In genomic region chr15:90869140-90869541, GRCh38 we compare ENCODE assay signal across 8 cellular contexts. TPM values are rescaled to one million over a fixed set of nuclear protein-coding genes. Genes with fewer than 3 reads are reported as not detected.
DNase-seq lines count a peak whose midpoint lies in the region; ATAC-seq and TF ChIP-seq lines count a peak whose summit lies in the region.

No MANE protein-coding gene starts in this region.

- CTCF ChIA-PET in activated CD8-positive, alpha-beta T cell treated with anti-CD3 and anti-CD28 coated beads for 36 hours (lab: Charles Lee), result no interaction called here

- DNase-seq in T-helper 1 cell (no peak), immature natural killer cell (no peak), HPDE6-E6E7 (ENCODE audit: extremely low spot score) (no peak), glomerular visceral epithelial cell (ENCODE audit: extremely low spot score) (no peak)
- no peak for DNase-seq in activated CD8-positive, alpha-beta T cell treated with anti-CD3 and anti-CD28 coated beads for 36 hours
- DNase-seq in stimulated activated naive CD8-positive, alpha-beta T cell treated with anti-CD3 and anti-CD28 coated beads, Interleukin-15, amount 100 ng/mL, for 72 hours, result peak in 1 of 2 donors; percentile 37

- peaks cover 51% of the 10 kb centered on the region for H3K36me3 Mint-ChIP-seq in T-helper 1 cell treated with Interleukin-12 subunit alpha and Interleukin-12 subunit beta and Interleukin-4 antibody, amounts not matched to agents 30 μg/mL and 1 μg/mL, for 36 hours (ENCODE audit: low read depth)
- H3K36me3 Mint-ChIP-seq in activated CD8-positive, alpha-beta T cell treated with anti-CD3 and anti-CD28 coated beads for 36 hours (ENCODE audit: low read depth), result peaks cover 17% of the 10 kb centered on the region
- no peaks in the 10 kb centered on the region for H3K36me3 Mint-ChIP-seq in immature natural killer cell

- peak overlapping the region; percentile 95 for H3K4me3 Mint-ChIP-seq in T-helper 1 cell treated with Interleukin-12 subunit alpha and Interleukin-12 subunit beta and Interleukin-4 antibody, amounts not matched to agents 30 μg/mL and 1 μg/mL, for 36 hours
- peak overlapping the region; percentile 90 for H3K4me3 Mint-ChIP-seq in activated CD8-positive, alpha-beta T cell treated with anti-CD3 and anti-CD28 coated beads for 36 hours
- H3K4me3 Mint-ChIP-seq in immature natural killer cell, result peak overlapping the region; percentile 70 to 92 (median 91)
- H3K4me3 Mint-ChIP-seq in stimulated activated naive CD8-positive, alpha-beta T cell treated with anti-CD3 and anti-CD28 coated beads, Interleukin-15, amount 100 ng/mL, for 72 hours, result peak overlapping the region; percentile 95

- H3K27ac Mint-ChIP-seq in T-helper 1 cell treated with Interleukin-12 subunit alpha and Interleukin-12 subunit beta and Interleukin-4 antibody, amounts not matched to agents 30 μg/mL and 1 μg/mL, for 36 hours, result peak overlapping the region; percentile 93
- peak overlapping the region; percentile 94 for H3K27ac Mint-ChIP-seq in activated CD8-positive, alpha-beta T cell treated with anti-CD3 and anti-CD28 coated beads for 36 hours
- peak overlapping the region; percentile 84 to 96 (median 92) for H3K27ac Mint-ChIP-seq in immature natural killer cell
- peak overlapping the region in 1 of 2 donors; percentile 99 for H3K27ac Mint-ChIP-seq in stimulated activated naive CD8-positive, alpha-beta T cell treated with anti-CD3 and anti-CD28 coated beads, Interleukin-15, amount 100 ng/mL, for 72 hours

- intact Hi-C loops in activated CD8-positive, alpha-beta T cell treated with anti-CD3 and anti-CD28 coated beads for 36 hours (cut with micrococcal nuclease), result no loop called here

- TF ChIP-seq CTCF in activated CD8-positive, alpha-beta T cell treated with anti-CD3 and anti-CD28 coated beads for 36 hours (IDR thresholded peaks at IDR 0.05), result no peak

- H3K27me3 Mint-ChIP-seq in T-helper 1 cell treated with Interleukin-12 subunit alpha and Interleukin-12 subunit beta and Interleukin-4 antibody, amounts not matched to agents 30 μg/mL and 1 μg/mL, for 36 hours (ENCODE audit: low read depth), result no peaks in the 10 kb centered on the region
- peaks cover 1% of the 10 kb centered on the region for H3K27me3 Mint-ChIP-seq in activated CD8-positive, alpha-beta T cell treated with anti-CD3 and anti-CD28 coated beads for 36 hours
- H3K27me3 Mint-ChIP-seq in immature natural killer cell (ENCODE audit: low read depth in 3 of 3), result peaks cover 13 to 24% (median 16%) of the 10 kb centered on the region in 3 donors
- peaks cover 9% of the 10 kb centered on the region for H3K27me3 Mint-ChIP-seq in stimulated activated naive CD8-positive, alpha-beta T cell treated with anti-CD3 and anti-CD28 coated beads, Interleukin-15, amount 100 ng/mL, for 72 hours

- peak; percentile 2 for ATAC-seq in activated CD8-positive, alpha-beta T cell treated with anti-CD3 and anti-CD28 coated beads for 36 hours
- ATAC-seq in stimulated activated naive CD8-positive, alpha-beta T cell treated with anti-CD3 and anti-CD28 coated beads, Interleukin-15, amount 100 ng/mL, for 72 hours, result peak; percentile 14
- no peak for ATAC-seq in GM21360 (IDR thresholded peaks at IDR 0.05; ENCODE audit: unreplicated experiment)

- H3K9me3 Mint-ChIP-seq in T-helper 1 cell treated with Interleukin-12 subunit alpha and Interleukin-12 subunit beta and Interleukin-4 antibody, amounts not matched to agents 30 μg/mL and 1 μg/mL, for 36 hours, result no peaks in the 10 kb centered on the region
- H3K9me3 Mint-ChIP-seq in activated CD8-positive, alpha-beta T cell treated with anti-CD3 and anti-CD28 coated beads for 36 hours, result no peaks in the 10 kb centered on the region
- H3K9me3 Mint-ChIP-seq in immature natural killer cell, result no peaks in the 10 kb centered on the region
- no peaks in the 10 kb centered on the region for H3K9me3 Mint-ChIP-seq in stimulated activated naive CD8-positive, alpha-beta T cell treated with anti-CD3 and anti-CD28 coated beads, Interleukin-15, amount 100 ng/mL, for 72 hours

- peaks cover 52% of the 10 kb centered on the region for H3K4me1 Mint-ChIP-seq in T-helper 1 cell treated with Interleukin-12 subunit alpha and Interleukin-12 subunit beta and Interleukin-4 antibody, amounts not matched to agents 30 μg/mL and 1 μg/mL, for 36 hours (ENCODE audit: low read depth)
- H3K4me1 Mint-ChIP-seq in activated CD8-positive, alpha-beta T cell treated with anti-CD3 and anti-CD28 coated beads for 36 hours (ENCODE audit: low read depth), result peaks cover 48% of the 10 kb centered on the region
- peaks cover 41 to 52% of the 10 kb centered on the region in 2 donors for H3K4me1 Mint-ChIP-seq in immature natural killer cell
- peaks cover 52% of the 10 kb centered on the region for H3K4me1 Mint-ChIP-seq in stimulated activated naive CD8-positive, alpha-beta T cell treated with anti-CD3 and anti-CD28 coated beads, Interleukin-15, amount 100 ng/mL, for 72 hours

- POLR2A ChIA-PET in activated CD8-positive, alpha-beta T cell treated with anti-CD3 and anti-CD28 coated beads for 36 hours (lab: Charles Lee), result interaction anchor here (0.6 to 2.6 kb wide), 3 partner anchors 14 to 149 kb away, joined by 3 to 10 read pairs (median 3); no protein-coding TSS in a partner anchor

RNA-seq across cellular contexts. Expression of gene FURIN, which starts 0.8 kb away (rescaled TPM):
- 100 to 1,000 TPM; 111 to 117 TPM for total RNA-seq in activated CD8-positive, alpha-beta T cell treated with anti-CD3 and anti-CD28 coated beads for 36 hours
- polyA plus RNA-seq in immature natural killer cell, result 10 to 100 TPM; 18.2 to 22.8 (median 20.8) TPM

RNA-seq across cellular contexts. Expression of gene FES, which starts 15.2 kb away (rescaled TPM):
- 1 to 10 TPM; 4.1 to 4.6 TPM for total RNA-seq in activated CD8-positive, alpha-beta T cell treated with anti-CD3 and anti-CD28 coated beads for 36 hours
- polyA plus RNA-seq in immature natural killer cell, result 10 to 100 TPM; 28.6 to 73.2 (median 53.5) TPM

RNA-seq across cellular contexts. Expression of gene MAN2A2, which starts 34.0 kb away (rescaled TPM):
- total RNA-seq in activated CD8-positive, alpha-beta T cell treated with anti-CD3 and anti-CD28 coated beads for 36 hours, result 10 to 100 TPM; 85.0 to 87.7 TPM
- 1 to 10 TPM; 4.1 to 7.4 (median 5.4) TPM for polyA plus RNA-seq in immature natural killer cell
